Comparison of ENCODE assay signal across 1 cellular context in genomic region chr5:149358294-149358651, GRCh38.
A peak's percentile ranks its signal among the peaks of the same experiment; 100 is the strongest.
TF ChIP-seq lines count a peak whose summit lies in the region.

No MANE protein-coding gene starts in this region.

TF ChIP-seq in HepG2, 621 proteins besides CTCF, POLR2A, EP300 and RAD21 (continued from another document and continues in another):
- TF ChIP-seq BCLAF1 (IDR thresholded peaks at IDR 0.05) (no peak), ZNF749 (CRISPR knock-in tag; IDR thresholded peaks at IDR 0.05; ENCODE audit: borderline replicate concordance) (no peak), DBP (CRISPR knock-in tag; IDR thresholded peaks at IDR 0.05; ENCODE audit: not compliant biosample characterization) (no peak), ZNF629 (CRISPR knock-in tag; conservative IDR thresholded peaks at IDR 0.05) (no peak), RELA (CRISPR knock-in tag; IDR thresholded peaks at IDR 0.05) (no peak), ZNF530 (CRISPR knock-in tag; IDR thresholded peaks at IDR 0.05; ENCODE audit: low read depth) (no peak), ZNF264 (CRISPR knock-in tag; IDR thresholded peaks at IDR 0.05) (no peak), ZNF432 (CRISPR knock-in tag; IDR thresholded peaks at IDR 0.05; ENCODE audit: borderline replicate concordance) (no peak), ZBTB49 (CRISPR knock-in tag; IDR thresholded peaks at IDR 0.05; ENCODE audit: borderline replicate concordance) (no peak), GRHL1 (CRISPR knock-in tag; conservative IDR thresholded peaks at IDR 0.05) (no peak), POGZ (CRISPR knock-in tag; IDR thresholded peaks at IDR 0.05) (no peak), ZNF317 (CRISPR knock-in tag; IDR thresholded peaks at IDR 0.05) (0 out of 2 replicates have a peak, but pooled peaks have one; percentile 21), TCF12 (IDR thresholded peaks at IDR 0.05) (no peak), TCF12 (CRISPR knock-in tag; IDR thresholded peaks at IDR 0.05) (no peak), PHF8 (CRISPR knock-in tag; IDR thresholded peaks at IDR 0.05) (no peak), ZNF572 (CRISPR knock-in tag; IDR thresholded peaks at IDR 0.05) (no peak), ARID3A (IDR thresholded peaks at IDR 0.05; ENCODE audit: low read depth, low read length) (no peak), UBTF (CRISPR knock-in tag; IDR thresholded peaks at IDR 0.05) (peak; percentile 49), DMTF1 (CRISPR knock-in tag; IDR thresholded peaks at IDR 0.05) (no peak), GPN1 (CRISPR knock-in tag; IDR thresholded peaks at IDR 0.05; ENCODE audit: borderline replicate concordance) (no peak), ZNF350 (CRISPR knock-in tag; IDR thresholded peaks at IDR 0.05; ENCODE audit: borderline replicate concordance, low read depth) (peak; percentile 31; the same call in 1 of the 2 replicates), ZNF10 (CRISPR knock-in tag; IDR thresholded peaks at IDR 0.05; ENCODE audit: borderline replicate concordance, low read depth) (no peak), USF2 (IDR thresholded peaks at IDR 0.05; ENCODE audit: low read depth, low read length) (no peak), USF2 (CRISPR knock-in tag; IDR thresholded peaks at IDR 0.05; ENCODE audit: borderline replicate concordance) (no peak), ZNF768 (CRISPR knock-in tag; IDR thresholded peaks at IDR 0.05) (no peak), ZNF253 (CRISPR knock-in tag; IDR thresholded peaks at IDR 0.05; ENCODE audit: borderline replicate concordance) (no peak), BRD4 (CRISPR knock-in tag; IDR thresholded peaks at IDR 0.05) (no peak), PRMT3 (CRISPR knock-in tag; IDR thresholded peaks at IDR 0.05; ENCODE audit: borderline replicate concordance, low read depth) (no peak), SRSF4 (IDR thresholded peaks at IDR 0.05; ENCODE audit: low read depth, low read length, poor library complexity, severe bottlenecking) (no peak), CHCHD3 (CRISPR knock-in tag; IDR thresholded peaks at IDR 0.05) (no peak), POLR2AphosphoS2 (IDR thresholded peaks at IDR 0.05; ENCODE audit: low read depth, low read length) (no peak), MEIS1 (CRISPR knock-in tag; IDR thresholded peaks at IDR 0.05; ENCODE audit: borderline replicate concordance) (no peak), ZKSCAN1 (IDR thresholded peaks at IDR 0.05; ENCODE audit: low read length) (no peak), ZBTB43 (CRISPR knock-in tag; conservative IDR thresholded peaks at IDR 0.05) (no peak), RARA (CRISPR knock-in tag; IDR thresholded peaks at IDR 0.05) (no peak), SUZ12 (IDR thresholded peaks at IDR 0.05; ENCODE audit: low read depth, low read length) (no peak), ZNF761 (CRISPR knock-in tag; conservative IDR thresholded peaks at IDR 0.05) (no peak), ZNF33A (CRISPR knock-in tag; IDR thresholded peaks at IDR 0.05; ENCODE audit: borderline replicate concordance) (no peak), PAXIP1 (CRISPR knock-in tag; conservative IDR thresholded peaks at IDR 0.05) (no peak), ADNP (CRISPR knock-in tag; IDR thresholded peaks at IDR 0.05) (no peak)
